8 cellular contexts compared by ENCODE assay signal in the genomic region with DNA sequence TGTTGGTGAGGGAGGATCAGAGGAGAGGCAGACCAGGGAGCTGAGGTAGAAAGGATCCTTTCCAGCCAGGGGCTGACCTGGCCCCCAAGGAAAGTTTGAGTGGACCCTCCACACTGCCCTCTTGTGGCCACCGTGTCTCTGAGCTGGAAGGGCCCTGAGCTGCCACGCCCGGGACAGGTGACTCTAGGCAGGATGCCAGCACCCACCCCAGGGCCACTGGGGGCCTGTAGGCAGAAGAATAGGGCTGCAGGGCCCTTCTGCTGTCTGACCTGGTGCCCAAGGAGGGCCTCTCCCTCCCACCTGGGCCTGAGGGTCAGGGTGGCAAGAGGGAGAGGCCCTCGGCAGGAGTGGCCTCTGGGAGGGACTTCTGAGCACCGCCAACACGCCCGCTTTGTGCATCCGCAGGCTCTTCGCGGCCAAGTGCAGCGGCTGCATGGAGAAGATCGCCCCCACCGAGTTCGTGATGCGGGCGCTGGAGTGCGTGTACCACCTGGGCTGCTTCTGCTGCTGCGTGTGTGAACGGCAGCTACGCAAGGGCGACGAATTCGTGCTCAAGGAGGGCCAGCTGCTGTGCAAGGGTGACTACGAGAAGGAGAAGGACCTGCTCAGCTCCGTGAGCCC.
A peak's percentile ranks its signal among the peaks of the same experiment; 100 is the strongest.
DNase-seq lines count a peak whose midpoint lies in the region; ATAC-seq, FAIRE-seq and TF ChIP-seq lines count a peak whose summit lies in the region.

No MANE protein-coding gene starts in this region.

- no peak overlapping the region for H3K4me3 Mint-ChIP-seq in MCF 10A (ENCODE audit: unreplicated experiment)
- H3K4me3 Mint-ChIP-seq in stimulated activated effector memory CD8-positive, alpha-beta T cell treated with anti-CD3 and anti-CD28 coated beads, Interleukin-12 subunit alpha, Interleukin-12 subunit beta, amount 100 ng/mL, for 72 hours: no peak overlapping the region

- DNase-seq in AG09319 (ENCODE audit: extremely low read depth, low read depth): no peak
- DNase-seq in H54 (ENCODE audit: insufficient read length, low spot score): peak; percentile 89
- DNase-seq in UCSD-AML1 (lab: John Stamatoyannopoulos, UW; ENCODE audit: unreplicated experiment): peak; percentile 43
- peak; percentile 54 for DNase-seq in MCF 10A (ENCODE audit: unreplicated experiment)
- DNase-seq in lung (ENCODE audit: low spot score): peak; percentile 41
- DNase-seq in stimulated activated effector memory CD8-positive, alpha-beta T cell treated with anti-CD3 and anti-CD28 coated beads, Interleukin-12 subunit alpha, Interleukin-12 subunit beta, amount 100 ng/mL, for 72 hours (ENCODE audit: low spot score in 2 of 2): peak; percentile 58 to 83
- DNase-seq in NOMO-1 treated with DMSO at 0.1 percent for 48 hours (lab: John Stamatoyannopoulos, UW; ENCODE audit: unreplicated experiment): no peak

- peak; percentile 56 for TF ChIP-seq CTCF in AG09319 (IDR thresholded peaks at IDR 0.05; ENCODE audit: low read depth, low read length)
- peak; percentile 77 for TF ChIP-seq CTCF in MCF 10A (IDR thresholded peaks at IDR 0.05; ENCODE audit: unreplicated experiment)
- peak; percentile 3 for TF ChIP-seq CTCF in lung (IDR thresholded peaks at IDR 0.05; ENCODE audit: control extremely low read depth, extremely low read depth)

- 47 to 60% methylated on average over 25 of the region's 25 CpGs for WGBS in lung, 2 donors

- no TSS peak for BruUV-seq in MCF 10A (replicated peaks; lab: Mats Ljungman, UMichigan)

- no peaks in the 10 kb centered on the region for H3K9me3 Mint-ChIP-seq in MCF 10A (ENCODE audit: unreplicated experiment)
- no peaks in the 10 kb centered on the region for H3K9me3 Mint-ChIP-seq in stimulated activated effector memory CD8-positive, alpha-beta T cell treated with anti-CD3 and anti-CD28 coated beads, Interleukin-12 subunit alpha, Interleukin-12 subunit beta, amount 100 ng/mL, for 72 hours

- no peak overlapping the region for H3K4me3 ChIP-seq in lung

- H3K9me3 ChIP-seq in lung (ENCODE audit: control insufficient read depth in 2 of 2, insufficient read depth in 1 of 2, low read length in 1 of 2): peaks cover 0 to 3% of the 10 kb centered on the region in 2 donors

- no peaks in the 10 kb centered on the region for H3K4me1 Mint-ChIP-seq in MCF 10A (ENCODE audit: insufficient read depth, unreplicated experiment)
- H3K4me1 Mint-ChIP-seq in stimulated activated effector memory CD8-positive, alpha-beta T cell treated with anti-CD3 and anti-CD28 coated beads, Interleukin-12 subunit alpha, Interleukin-12 subunit beta, amount 100 ng/mL, for 72 hours: peaks cover 20% of the 10 kb centered on the region

- intact Hi-C loops in MCF 10A (cut with micrococcal nuclease): loop anchor here (5.0 kb wide), 1 partner anchor 78 kb away; a partner anchor contains a TSS

- no peaks in the 10 kb centered on the region for H3K36me3 Mint-ChIP-seq in MCF 10A (ENCODE audit: insufficient read depth, unreplicated experiment)
- H3K36me3 Mint-ChIP-seq in stimulated activated effector memory CD8-positive, alpha-beta T cell treated with anti-CD3 and anti-CD28 coated beads, Interleukin-12 subunit alpha, Interleukin-12 subunit beta, amount 100 ng/mL, for 72 hours: no peaks in the 10 kb centered on the region

- FAIRE-seq in H54 (lab: Jason Lieb, UNC): no peak

- POLR2A ChIA-PET in MCF 10A (lab: Yijun Ruan, JAX): no interaction called here

- H3K4me1 ChIP-seq in lung (ENCODE audit: control insufficient read depth in 2 of 2, insufficient read depth in 2 of 2, low read length in 2 of 2): no peaks in the 10 kb centered on the region

- H3K36me3 ChIP-seq in lung (ENCODE audit: control insufficient read depth in 2 of 2, insufficient read depth in 2 of 2, low read length in 2 of 2): no peaks in the 10 kb centered on the region

- no peaks in the 10 kb centered on the region for H3K27me3 ChIP-seq in lung (ENCODE audit: control insufficient read depth, insufficient read depth)

- no peak for TF ChIP-seq POLR2A in H54 (IDR thresholded peaks at IDR 0.05; ENCODE audit: low read depth, low read length)

- CTCF ChIA-PET in MCF 10A (lab: Yijun Ruan, JAX): interaction anchor here (0.6 to 2.9 kb wide), 27 partner anchors 11 to 1015 kb away, joined by 3 to 33 read pairs (median 4); a partner anchor contains a TSS

- ATAC-seq in lung (ENCODE audit: insufficient read depth, low FRiP score) (no peak), GM21723 (IDR thresholded peaks at IDR 0.05; ENCODE audit: unreplicated experiment) (no peak)
- ATAC-seq in stimulated activated effector memory CD8-positive, alpha-beta T cell treated with anti-CD3 and anti-CD28 coated beads, Interleukin-12 subunit alpha, Interleukin-12 subunit beta, amount 100 ng/mL, for 72 hours: peak; percentile 65

- H3K27ac ChIP-seq in lung (ENCODE audit: low read depth in 1 of 2, low read length in 1 of 2): no peak overlapping the region

- H3K27me3 Mint-ChIP-seq in MCF 10A (ENCODE audit: insufficient read depth, unreplicated experiment): no peaks in the 10 kb centered on the region

- H3K27ac Mint-ChIP-seq in MCF 10A (ENCODE audit: low read depth, unreplicated experiment): no peak overlapping the region
- no peak overlapping the region for H3K27ac Mint-ChIP-seq in stimulated activated effector memory CD8-positive, alpha-beta T cell treated with anti-CD3 and anti-CD28 coated beads, Interleukin-12 subunit alpha, Interleukin-12 subunit beta, amount 100 ng/mL, for 72 hours

Comparison
In these comparisons a context has a peak if more than half of its experiments do, and no peak if none do; other contexts are left out.
1. DNase-seq: peak in H54 (single experiment), UCSD-AML1 (single experiment), MCF 10A (single experiment), lung (single experiment) and stimulated activated effector memory CD8-positive, alpha-beta T cell treated with anti-CD3 and anti-CD28 coated beads, Interleukin-12 subunit alpha, Interleukin-12 subunit beta, amount 100 ng/mL, for 72 hours (2 of 2); none in AG09319 (single experiment) and NOMO-1 treated with DMSO at 0.1 percent for 48 hours (single experiment).
2. CTCF ChIP-seq: peak in every context shown above with its lines; median percentile 77 in MCF 10A; 56 in AG09319; 3 in lung.